10 cellular contexts compared by ENCODE assay signal in genomic region chr1:77413541-77414335, GRCh38.
A peak's percentile ranks its signal among the peaks of the same experiment; 100 is the strongest.
DNase-seq lines count a peak whose midpoint lies in the region; ATAC-seq, FAIRE-seq and TF ChIP-seq lines count a peak whose summit lies in the region.
"Had no signal": no experiment of that assay in that cellular context is flagged by ENCODE, and none has a peak within 500 bp of the region (broad histone marks: within the 10 kb centered on the region; RNA-seq: fewer than 3 reads in every experiment).

No MANE protein-coding gene starts in this region.

- H3K4me1 Mint-ChIP-seq in CD4-positive, alpha-beta T cell (ENCODE audit: low read depth) = peaks cover 34% of the 10 kb centered on the region

- no peak for DNase-seq in CD4-positive, alpha-beta T cell
- DNase-seq in GM19239 (ENCODE audit: insufficient read length, low spot score) (no peak), SIG-M5 treated with dmso at 0.1 percent for 504 hours (lab: John Stamatoyannopoulos, UW; ENCODE audit: unreplicated experiment) (peak; percentile 95), COR-L47 (lab: John Stamatoyannopoulos, UW) (no peak), NCI-H2107 (lab: John Stamatoyannopoulos, UW) (no peak)
- no peak for DNase-seq in stimulated activated CD4-positive, alpha-beta T cell treated with anti-CD3 and anti-CD28 coated beads, Interleukin-2, amount 100 ng/mL, for 24 hours
- no peak for DNase-seq in activated CD4-positive, alpha-beta T cell treated with anti-CD3 and anti-CD28 coated beads for 4 hours
- DNase-seq: foreskin melanocyte, NCI-H1105 treated with DMSO at 0.1 percent for 48 hours had no signal

- TF ChIP-seq CTCF in CD4-positive, alpha-beta T cell (IDR thresholded peaks at IDR 0.05) = no peak

- H3K27me3 ChIP-seq in CD4-positive, alpha-beta T cell (ENCODE audit: control insufficient read depth, insufficient read depth, low read length) = no peaks in the 10 kb centered on the region

- peaks cover 84% of the 10 kb centered on the region for H3K36me3 Mint-ChIP-seq in CD4-positive, alpha-beta T cell (ENCODE audit: low read depth)

- H3K27ac Mint-ChIP-seq in CD4-positive, alpha-beta T cell = peak overlapping the region; percentile 34

- POLR2A ChIA-PET in CD4-positive, alpha-beta T cell (lab: Charles Lee) = no interaction called here

- intact Hi-C loops in CD4-positive, alpha-beta T cell (cut with DNase I, micrococcal nuclease) = loop anchor here in 1 of 2 experiments (5.0 to 10.0 kb wide), 2 partner anchors 59 to 271 kb away; partner anchors contain the start of gene ZZZ3

- H3K27ac ChIP-seq in CD4-positive, alpha-beta T cell (ENCODE audit: low read depth, low read length) = no peak overlapping the region

- peak overlapping the region; percentile 3 for H3K4me3 Mint-ChIP-seq in CD4-positive, alpha-beta T cell

- H3K9me3 ChIP-seq in CD4-positive, alpha-beta T cell (ENCODE audit: control insufficient read depth, low read length) = no peaks in the 10 kb centered on the region

- no peak for ATAC-seq in CD4-positive, alpha-beta T cell (ENCODE audit: poor library complexity)
- peak; percentile 84 for ATAC-seq in HG03060 (IDR thresholded peaks at IDR 0.05; ENCODE audit: low read depth, unreplicated experiment)

- FAIRE-seq in GM19239 (lab: Jason Lieb, UNC) = peak; percentile 98

- H3K9me3 Mint-ChIP-seq in CD4-positive, alpha-beta T cell = peaks cover 4% of the 10 kb centered on the region

- no peaks in the 10 kb centered on the region for H3K27me3 Mint-ChIP-seq in CD4-positive, alpha-beta T cell

- CTCF ChIA-PET in CD4-positive, alpha-beta T cell (lab: Charles Lee) = interaction anchor here (0.5 to 0.6 kb wide), 2 partner anchors 135 to 173 kb away, joined by 3 read pairs; no protein-coding TSS in a partner anchor
